In genomic region chr12:124740691-124741137, GRCh38 we compare ENCODE assay signal across 9 cellular contexts.
A peak's percentile ranks its signal among the peaks of the same experiment; 100 is the strongest.
DNase-seq lines count a peak whose midpoint lies in the region; ATAC-seq and TF ChIP-seq lines count a peak whose summit lies in the region.
"Had no signal": no experiment of that assay in that cellular context is flagged by ENCODE, and none has a peak within 500 bp of the region (broad histone marks: within the 10 kb centered on the region; RNA-seq: fewer than 3 reads in every experiment).

No MANE protein-coding gene starts in this region.

- no peak overlapping the region for H2BK120ac ChIP-seq in neuronal stem cell (ENCODE audit: low read depth, low read length)

- H3K36me3 ChIP-seq in MG63 (no peaks in the 10 kb centered on the region), neuronal stem cell (replicated peaks in 1 of 2; ENCODE audit: control insufficient read depth in 2 of 2, insufficient read depth in 2 of 2, low read length in 2 of 2) (no peaks in the 10 kb centered on the region), ovary (no peaks in the 10 kb centered on the region)

- H2AK5ac ChIP-seq in neuronal stem cell (ENCODE audit: low read depth, low read length): no peak overlapping the region

- no peak for TF ChIP-seq EP300 in ovary (IDR thresholded peaks at IDR 0.05)

- peak overlapping the region; percentile 23 for H3K18ac ChIP-seq in neuronal stem cell (ENCODE audit: low read length)

- no peak overlapping the region for H3K4ac ChIP-seq in neuronal stem cell (ENCODE audit: low read length)

- no peak overlapping the region for H4K91ac ChIP-seq in neuronal stem cell (ENCODE audit: low read depth, low read length, poor library complexity)

- H2BK5ac ChIP-seq in neuronal stem cell (ENCODE audit: low read length): no peak overlapping the region

- no peak overlapping the region for H3K4me2 ChIP-seq in neuronal stem cell (ENCODE audit: insufficient read depth, low read length, poor library complexity, severe bottlenecking)

- peaks cover 9 to 24% of the 10 kb centered on the region in 2 donors for H3K4me1 ChIP-seq in neuronal stem cell (ENCODE audit: control insufficient read depth in 2 of 2, insufficient read depth in 1 of 2, low read depth in 1 of 2, low read length in 2 of 2)
- peaks cover 9% of the 10 kb centered on the region for H3K4me1 ChIP-seq in ovary (ENCODE audit: insufficient read depth)

- no peak overlapping the region for H3K4me3 ChIP-seq in MG63
- H3K4me3 ChIP-seq in neuronal stem cell (ENCODE audit: low read length in 2 of 2): no peak overlapping the region
- no peak overlapping the region for H3K4me3 ChIP-seq in ovary

- H3K79me1 ChIP-seq in neuronal stem cell (ENCODE audit: low read depth, low read length): no peaks in the 10 kb centered on the region

- no peak overlapping the region for H2BK15ac ChIP-seq in neuronal stem cell (ENCODE audit: low read length)

- intact Hi-C loops in ovary (cut with DNase I): no loop called here

- no peak overlapping the region for H3K9ac ChIP-seq in neuronal stem cell (ENCODE audit: low read depth, low read length, poor library complexity)

- TF ChIP-seq POLR2A in ovary (IDR thresholded peaks at IDR 0.05): no peak

- TF ChIP-seq CTCF in ovary (IDR thresholded peaks at IDR 0.05): no peak

- no peak for ATAC-seq in HG02973 (IDR thresholded peaks at IDR 0.05; ENCODE audit: unreplicated experiment)
- no peak for ATAC-seq in GM19467 (IDR thresholded peaks at IDR 0.05; ENCODE audit: unreplicated experiment)

- no peak overlapping the region for H4K8ac ChIP-seq in neuronal stem cell (ENCODE audit: low read depth, low read length)

- H3K23ac ChIP-seq in neuronal stem cell (ENCODE audit: low read depth, low read length, poor library complexity): no peak overlapping the region

- H3K14ac ChIP-seq in neuronal stem cell (ENCODE audit: low read length): no peak overlapping the region

- H3K27me3 ChIP-seq in MG63: no peaks in the 10 kb centered on the region
- H3K27me3 ChIP-seq in neuronal stem cell (ENCODE audit: control insufficient read depth in 3 of 3, insufficient read depth in 3 of 3, low read depth in 1 of 3, low read length in 3 of 3): peaks cover 0 to 11% (median 0%) of the 10 kb centered on the region in 3 experiments
- no peaks in the 10 kb centered on the region for H3K27me3 ChIP-seq in ovary

- H2BK12ac ChIP-seq in neuronal stem cell (ENCODE audit: low read length): no peak overlapping the region

- no peak overlapping the region for H3K27ac ChIP-seq in neuronal stem cell (replicated peaks; ENCODE audit: low read length)
- no peak overlapping the region for H3K27ac ChIP-seq in ovary

- H2AFZ ChIP-seq in neuronal stem cell (ENCODE audit: low read length): no peak overlapping the region

- no CpG with 5 or more reads among the region's 11 CpGs for WGBS in neuronal stem cell (ENCODE audit: extremely low coverage in 2 of 2, insufficient read length in 2 of 2, insufficient replicate concordance in 1 of 2), 2 donors
- WGBS in ovary, 3 donors: 54 to 76% (median 74%) methylated on average over 11 of the region's 11 CpGs

- peak; percentile 79 for DNase-seq in DMS53 (lab: John Stamatoyannopoulos, UW)
- DNase-seq in MG63: peak; percentile 23
- DNase-seq in dermis microvascular lymphatic vessel endothelial cell (ENCODE audit: low read depth in 2 of 2): peak; percentile 68 to 92
- no peak for DNase-seq in neuronal stem cell (ENCODE audit: low spot score)
- DNase-seq in stimulated activated naive CD4-positive, alpha-beta T cell (lab: John Stamatoyannopoulos, UW): no peak
- no peak for DNase-seq in ovary
- DNase-seq: activated CD4-positive, CD25-positive, alpha-beta regulatory T cell treated with anti-CD3 and anti-CD28 coated beads, Interleukin-2, amount 50 U/mL, for 72 hours had no signal

- H3K9me3 ChIP-seq in MG63 (no peaks in the 10 kb centered on the region), neuronal stem cell (replicated peaks in 1 of 2; ENCODE audit: control insufficient read depth in 2 of 2, insufficient read depth in 1 of 2, low read depth in 1 of 2, low read length in 2 of 2) (peaks cover 5 to 9% of the 10 kb centered on the region in 2 donors), ovary (no peaks in the 10 kb centered on the region)

Comparison
In these comparisons a context has a peak if more than half of its experiments do, and no peak if none do; other contexts are left out.
1. DNase-seq: peak in DMS53 (single experiment), MG63 (single experiment) and dermis microvascular lymphatic vessel endothelial cell (2 of 2); none in neuronal stem cell (single experiment), stimulated activated naive CD4-positive, alpha-beta T cell (0 of 6) and ovary (0 of 5).